In genomic region chr12:58710896-58711295, GRCh38 we compare ENCODE assay signal across 8 cellular contexts.
"Had no signal": no experiment of that assay in that cellular context is flagged by ENCODE, and none has a peak within 500 bp of the region (broad histone marks: within the 10 kb centered on the region; RNA-seq: fewer than 3 reads in every experiment).

No MANE protein-coding gene starts in this region.

- H3K9me3 ChIP-seq: HAP-1 had no signal

- H3K36me3 ChIP-seq: HAP-1 had no signal

- ATAC-seq: HCT116, K562 had no signal

- H3K9ac ChIP-seq: GM23248 had no signal

- H3K4me3 ChIP-seq: HAP-1, K562 had no signal

- DNase-seq: GM23248, GOT3, H7, HFFc6, IMR-90 had no signal
